4 cellular contexts compared by ENCODE assay signal in genomic region chr5:41945332-41945955, GRCh38. TPM values are rescaled to one million over a fixed set of nuclear protein-coding genes. Genes with fewer than 3 reads are reported as not detected.
DNase-seq lines count a peak whose midpoint lies in the region; TF ChIP-seq lines count a peak whose summit lies in the region.
"Not testable (repeated sequence)": the region's sequence is repeated elsewhere in the genome, so short reads cannot be mapped to it uniquely, and the experiment has no call there.

No MANE protein-coding gene starts in this region.

- H3K27ac Mint-ChIP-seq in neural progenitor cell, result not testable (repeated sequence)

- not testable (repeated sequence) for H3K27me3 ChIP-seq in neural progenitor cell

- not testable (repeated sequence) for H3K27me3 Mint-ChIP-seq in neural progenitor cell (ENCODE audit: insufficient read depth, low read depth)

- H2AFZ ChIP-seq in neural progenitor cell (replicated peaks), result not testable (repeated sequence)

- H3K9me3 Mint-ChIP-seq in neural progenitor cell, result not testable (repeated sequence)

- not testable (repeated sequence) for H3K4me2 ChIP-seq in neural progenitor cell

- H3K27ac ChIP-seq in neural progenitor cell, result not testable (repeated sequence)

- H3K4me1 ChIP-seq in neural progenitor cell, result not testable (repeated sequence)

- H3K79me2 ChIP-seq in neural progenitor cell (ENCODE audit: low read depth), result not testable (repeated sequence)

- not testable (repeated sequence) for H3K36me3 Mint-ChIP-seq in neural progenitor cell

- DNase-seq in HT-29 (ENCODE audit: low spot score) (peak; percentile 29), NCI-H146 (lab: John Stamatoyannopoulos, UW) (peak; percentile 8), epithelial cell of esophagus (ENCODE audit: low read depth) (peak; percentile 16), neural progenitor cell (ENCODE audit: low spot score) (peak; percentile 7)

- H3F3A ChIP-seq in neural progenitor cell (ENCODE audit: low read depth), result not testable (repeated sequence)

- not testable (repeated sequence) for H4K20me1 ChIP-seq in neural progenitor cell (ENCODE audit: low read depth)

- H3K4me3 Mint-ChIP-seq in neural progenitor cell, result not testable (repeated sequence)

- H3K4me1 Mint-ChIP-seq in neural progenitor cell, result not testable (repeated sequence)

- not testable (repeated sequence) for TF ChIP-seq CTCF in epithelial cell of esophagus (IDR thresholded peaks at IDR 0.05; ENCODE audit: insufficient read depth, low read depth, low read length, missing control alignments); neural progenitor cell (IDR thresholded peaks at IDR 0.05)

- not testable (repeated sequence) for H3K9ac ChIP-seq in neural progenitor cell

- not testable (repeated sequence) for H3K4me3 ChIP-seq in epithelial cell of esophagus (ENCODE audit: low read length); neural progenitor cell

- not testable (repeated sequence) for H3K9me3 ChIP-seq in neural progenitor cell (ENCODE audit: low read depth)

- not testable (repeated sequence) for H3K36me3 ChIP-seq in neural progenitor cell

RNA-seq across cellular contexts. Expression of gene FBXO4, which starts 20.4 kb away (rescaled TPM):
- total RNA-seq in HT-29 (2014; rRNA removed; shearing (Covaris generic)), result 6.2 and 7.5 TPM in 2 replicates
- 5.0 and 15.5 TPM in 2 replicates for total RNA-seq in neural progenitor cell (ENCODE audit: low replicate concordance)

RNA-seq across cellular contexts. Expression of gene RIMOC1, which starts 41.3 kb away (rescaled TPM):
- total RNA-seq in HT-29 (2014; rRNA removed; shearing (Covaris generic)), result 4.0 and 6.3 TPM in 2 replicates
- 25.4 and 32.7 TPM in 2 replicates for total RNA-seq in neural progenitor cell (ENCODE audit: low replicate concordance)
